In genomic region chr5:179530069-179530998, GRCh38 we compare ENCODE assay signal across 8 cellular contexts. TPM values are rescaled to one million over a fixed set of nuclear protein-coding genes. Genes with fewer than 3 reads are reported as not detected.
DNase-seq lines count a peak whose midpoint lies in the region; ATAC-seq lines count a peak whose summit lies in the region.

No MANE protein-coding gene starts in this region.

- H3K4me2 ChIP-seq in mesendoderm (ENCODE audit: low read length), result peak overlapping the region; percentile 21

- peak; percentile 76 for DNase-seq in activated CD4-positive, alpha-beta T cell treated with anti-CD3 and anti-CD28 coated beads for 48 hours
- peak; percentile 76 for DNase-seq in ecto neural progenitor cell (ENCODE audit: low spot score)
- peak; percentile 78 for DNase-seq in mesendoderm
- DNase-seq in stimulated activated CD8-positive, alpha-beta memory T cell treated with anti-CD3 and anti-CD28 coated beads, Interleukin-15, amount 100 ng/mL, for 4 hours (ENCODE audit: low read depth in 2 of 2), result peak; percentile 48 to 56
- DNase-seq in middle frontal gyrus (ENCODE audit: extremely low spot score, low spot score), result no peak
- no peak for DNase-seq in COR-L47 (lab: John Stamatoyannopoulos, UW)

- no peaks in the 10 kb centered on the region for H3K79me1 ChIP-seq in mesendoderm (ENCODE audit: low read length)

- H3K27ac ChIP-seq in mesendoderm (ENCODE audit: low read depth, low read length), result no peak overlapping the region

- H3K4me3 ChIP-seq in mesendoderm (ENCODE audit: low read length), result no peak overlapping the region

- no peaks in the 10 kb centered on the region for H3K27me3 ChIP-seq in mesendoderm (ENCODE audit: insufficient read depth, low read length, poor library complexity)

- H3K9ac ChIP-seq in mesendoderm (ENCODE audit: low read length), result peak overlapping the region; percentile 61

- peak overlapping the region; percentile 76 for H3K56ac ChIP-seq in mesendoderm (ENCODE audit: low read length)

- H3K23ac ChIP-seq in mesendoderm (ENCODE audit: low read length), result no peak overlapping the region

- H3K4ac ChIP-seq in mesendoderm (ENCODE audit: low read depth, low read length), result no peak overlapping the region

- peak overlapping the region; percentile 22 for H3K18ac ChIP-seq in mesendoderm (ENCODE audit: low read length)

- H2BK120ac ChIP-seq in mesendoderm (ENCODE audit: low read depth, low read length), result no peak overlapping the region

- no peak overlapping the region for H4K8ac ChIP-seq in mesendoderm (ENCODE audit: low read depth, low read length)

- H2AK5ac ChIP-seq in mesendoderm (ENCODE audit: low read length), result no peak overlapping the region

- ATAC-seq in GM18508 (IDR thresholded peaks at IDR 0.05; ENCODE audit: insufficient read depth, unreplicated experiment) (peak; percentile 43), HG03095 (IDR thresholded peaks at IDR 0.05; ENCODE audit: unreplicated experiment) (peak; percentile 65)

- H3K4me1 ChIP-seq in mesendoderm (ENCODE audit: control insufficient read depth, low read depth, low read length), result no peaks in the 10 kb centered on the region

- no peak overlapping the region for H2BK5ac ChIP-seq in mesendoderm (ENCODE audit: low read length)

- no CpG with 5 or more reads among the region's 65 CpGs for WGBS in mesendoderm (ENCODE audit: extremely low coverage, insufficient coverage, low lambda C conversion rate)

- H4K5ac ChIP-seq in mesendoderm (ENCODE audit: low read length), result no peak overlapping the region

- no peaks in the 10 kb centered on the region for H3K79me2 ChIP-seq in mesendoderm (ENCODE audit: control insufficient read depth, insufficient read depth, low read length)

- H3K36me3 ChIP-seq in mesendoderm (ENCODE audit: control insufficient read depth, insufficient read depth, low read length), result no peaks in the 10 kb centered on the region

- H2BK15ac ChIP-seq in mesendoderm (replicated peaks; ENCODE audit: low read depth), result no peak overlapping the region

RNA-seq across cellular contexts. Expression of gene RUFY1, which starts 20.0 kb away (rescaled TPM):
- polyA plus RNA-seq in mesendoderm (2013, experiment 1 of 2), result 13.7 TPM
- polyA plus RNA-seq in mesendoderm (2013, experiment 2 of 2), result 13.9 TPM

Comparison
In these comparisons a context has a peak if more than half of its experiments do, and no peak if none do; other contexts are left out.
1. DNase-seq: peak in activated CD4-positive, alpha-beta T cell treated with anti-CD3 and anti-CD28 coated beads for 48 hours (single experiment), ecto neural progenitor cell (single experiment), mesendoderm (single experiment) and stimulated activated CD8-positive, alpha-beta memory T cell treated with anti-CD3 and anti-CD28 coated beads, Interleukin-15, amount 100 ng/mL, for 4 hours (2 of 2); none in middle frontal gyrus (single experiment) and COR-L47 (single experiment).